Comparison of ENCODE assay signal across 11 cellular contexts in the genomic region with DNA sequence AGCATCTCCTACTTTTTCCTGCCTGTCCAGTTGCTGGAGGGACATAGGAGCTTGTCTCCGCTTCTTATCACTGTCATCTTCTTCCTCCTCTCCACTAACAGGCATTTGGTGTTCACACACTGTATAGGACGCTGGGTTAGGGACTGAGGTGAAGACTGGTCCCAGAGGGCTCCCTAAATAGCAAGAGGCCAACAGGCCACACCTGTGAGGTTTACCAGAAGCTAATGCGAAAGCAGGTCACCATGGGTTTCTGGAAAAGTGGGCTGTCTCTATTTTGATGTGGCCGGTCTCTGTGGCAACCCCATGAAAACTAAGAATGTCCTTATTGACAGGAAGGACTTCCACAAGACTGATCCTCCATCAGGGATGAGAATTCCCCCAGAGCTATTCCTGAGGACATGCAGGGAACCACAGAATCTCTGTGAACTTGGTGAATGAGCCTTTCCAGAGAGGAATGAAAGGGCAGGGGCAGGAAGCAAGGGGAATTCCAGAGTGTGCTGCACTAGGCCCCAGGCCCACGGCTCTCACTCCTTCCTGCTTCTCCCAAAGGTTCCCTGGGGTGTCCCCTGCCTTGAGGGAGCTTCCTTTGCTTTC.
A peak's percentile ranks its signal among the peaks of the same experiment; 100 is the strongest.
DNase-seq lines count a peak whose midpoint lies in the region; ATAC-seq and TF ChIP-seq lines count a peak whose summit lies in the region.
"Had no signal": no experiment of that assay in that cellular context is flagged by ENCODE, and none has a peak within 500 bp of the region (broad histone marks: within the 10 kb centered on the region; RNA-seq: fewer than 3 reads in every experiment).

No MANE protein-coding gene starts in this region.

- POLR2A ChIA-PET in GM10248 (lab: Yijun Ruan, JAX) = interaction anchor here (0.5 kb wide), 1 partner anchor 33 kb away, joined by 3 read pairs; no protein-coding TSS in a partner anchor

- TF ChIP-seq CTCF in GM10248 (IDR thresholded peaks at IDR 0.05; ENCODE audit: control extremely low read depth, extremely low read depth, low read depth, missing control alignments) = no peak

- peak; percentile 45 for DNase-seq in germinal center (ENCODE audit: low spot score)
- no peak for DNase-seq in activated CD4-positive, CD25-positive, alpha-beta regulatory T cell treated with anti-CD3 and anti-CD28 coated beads, Interleukin-2, amount 50 U/mL, for 72 hours
- DNase-seq in NCI-H526 treated with DMSO at 0.1 percent for 48 hours (lab: John Stamatoyannopoulos, UW) = no peak
- DNase-seq in GM10248 (ENCODE audit: extremely low spot score) = no peak
- DNase-seq in UCSD-AML1 (lab: John Stamatoyannopoulos, UW; ENCODE audit: unreplicated experiment) = no peak
- DNase-seq: Caco-2, NCI-H2107 had no signal

- peak; percentile 33 for ATAC-seq in GM18519 (IDR thresholded peaks at IDR 0.05; ENCODE audit: low FRiP score, unreplicated experiment)
- peak; percentile 57 for ATAC-seq in GM21723 (IDR thresholded peaks at IDR 0.05; ENCODE audit: unreplicated experiment)
- ATAC-seq in HG03442 (IDR thresholded peaks at IDR 0.05; ENCODE audit: unreplicated experiment) = peak; percentile 67
- ATAC-seq: HCT116 had no signal

- CTCF ChIA-PET in GM10248 (lab: Yijun Ruan, JAX) = interaction anchor here (0.8 to 7.0 kb wide), 6 partner anchors 8 to 247 kb away, joined by 3 to 57 read pairs (median 4); no protein-coding TSS in a partner anchor
